Comparison of ENCODE assay signal across 8 cellular contexts in the genomic region with DNA sequence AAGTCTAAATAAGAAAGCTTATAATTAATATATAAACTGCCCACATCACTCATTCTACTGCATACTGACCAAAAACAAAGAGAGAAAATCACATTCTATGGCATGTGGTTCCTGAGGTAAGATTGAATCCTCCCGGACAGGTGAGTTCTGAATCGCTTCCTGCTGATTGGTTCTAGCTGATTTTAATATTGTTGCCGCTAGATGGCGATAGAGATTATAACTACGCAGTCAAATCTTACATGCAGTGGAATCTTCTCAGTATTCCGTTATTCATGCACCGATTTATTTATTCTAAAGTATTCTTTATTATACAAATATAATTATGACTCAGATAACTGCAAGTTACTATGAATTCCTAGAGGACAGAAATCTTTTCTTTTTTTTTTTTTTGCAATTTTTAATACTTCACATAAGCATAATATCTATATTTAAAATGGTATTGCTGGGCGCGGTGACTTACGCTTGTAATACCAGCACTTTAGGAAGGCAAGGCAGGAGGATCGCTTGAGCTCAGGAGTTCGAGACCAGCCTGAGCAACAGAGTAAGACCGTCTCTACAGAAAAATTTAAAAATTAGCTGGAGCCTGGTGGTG. TPM values are rescaled to one million over a fixed set of nuclear protein-coding genes. Genes with fewer than 3 reads are reported as not detected.
DNase-seq lines count a peak whose midpoint lies in the region; ATAC-seq and TF ChIP-seq lines count a peak whose summit lies in the region.

No MANE protein-coding gene starts in this region.

- H3K4me1 ChIP-seq in gastroesophageal sphincter, result no peaks in the 10 kb centered on the region

- no peaks in the 10 kb centered on the region for H3K9me3 ChIP-seq in gastroesophageal sphincter

- peaks cover 3% of the 10 kb centered on the region for H3K4me1 Mint-ChIP-seq in T-helper 2 cell treated with Interferon-gamma antibody and Interleukin-4, amounts not matched to agents 5 μg/mL and 100 μg/mL, for 36 hours (ENCODE audit: low read depth)

- ATAC-seq in GM18870 (IDR thresholded peaks at IDR 0.05; ENCODE audit: unreplicated experiment), result peak; percentile 76
- ATAC-seq in HG03103 (IDR thresholded peaks at IDR 0.05; ENCODE audit: low read depth, unreplicated experiment), result peak; percentile 91
- peak; percentile 25 for ATAC-seq in gastroesophageal sphincter

- H3K27ac ChIP-seq in VCaP (no peak overlapping the region), gastroesophageal sphincter (no peak overlapping the region)

- H3K4me3 ChIP-seq in gastroesophageal sphincter, result no peak overlapping the region

- peaks cover 29% of the 10 kb centered on the region for H3K27me3 Mint-ChIP-seq in T-helper 2 cell treated with Interferon-gamma antibody and Interleukin-4, amounts not matched to agents 5 μg/mL and 100 μg/mL, for 36 hours (ENCODE audit: low read depth)

- H3K4me3 Mint-ChIP-seq in T-helper 2 cell treated with Interferon-gamma antibody and Interleukin-4, amounts not matched to agents 5 μg/mL and 100 μg/mL, for 36 hours, result no peak overlapping the region

- in situ Hi-C loops in Caki2 (cut with HindIII; ENCODE audit: low pct_unique_long_range_greater_than_20kb, low sequenced_read_pairs), result no loop called here

- TF ChIP-seq EP300 in gastroesophageal sphincter (IDR thresholded peaks at IDR 0.05), result no peak

- no peaks in the 10 kb centered on the region for H3K27me3 ChIP-seq in gastroesophageal sphincter

- no peaks in the 10 kb centered on the region for H3K9me3 Mint-ChIP-seq in T-helper 2 cell treated with Interferon-gamma antibody and Interleukin-4, amounts not matched to agents 5 μg/mL and 100 μg/mL, for 36 hours

- DNase-seq in Caki2 (ENCODE audit: low read depth), result peak; percentile 32
- peak; percentile 55 for DNase-seq in NCI-H2081 treated with DMSO at 0.1 percent for 48 hours (lab: John Stamatoyannopoulos, UW)
- peak; percentile 62 for DNase-seq in pons (ENCODE audit: low spot score)
- no peak for DNase-seq in T-helper 2 cell treated with Interferon-gamma antibody and Interleukin-4, amounts not matched to agents 5 μg/mL and 100 μg/mL, for 36 hours (ENCODE audit: low spot score)

- no peak overlapping the region for H3K27ac Mint-ChIP-seq in T-helper 2 cell treated with Interferon-gamma antibody and Interleukin-4, amounts not matched to agents 5 μg/mL and 100 μg/mL, for 36 hours

- no peak for TF ChIP-seq POLR2A in gastroesophageal sphincter (IDR thresholded peaks at IDR 0.05)

- H3K36me3 ChIP-seq in gastroesophageal sphincter, result no peaks in the 10 kb centered on the region

- H3K36me3 Mint-ChIP-seq in T-helper 2 cell treated with Interferon-gamma antibody and Interleukin-4, amounts not matched to agents 5 μg/mL and 100 μg/mL, for 36 hours (ENCODE audit: low read depth), result no peaks in the 10 kb centered on the region

- WGBS in gastroesophageal sphincter (ENCODE audit: low coverage in 1 of 2), 2 donors, result 30 to 33% methylated on average over 11 to 13 of the region's 13 CpGs

- TF ChIP-seq CTCF in VCaP (conservative IDR thresholded peaks at IDR 0.05) (peak; percentile 87), gastroesophageal sphincter (IDR thresholded peaks at IDR 0.05) (peak; percentile 67 to 78 (median 74))

RNA-seq across cellular contexts. Expression of a gene that starts 24.2 kb away (rescaled TPM):
- 2.5 and 6.2 TPM in 2 replicates for total RNA-seq in Caki2 (2014; rRNA removed; shearing (Covaris generic); ENCODE audit: low replicate concordance)
- total RNA-seq in gastroesophageal sphincter, result 10 to 100 TPM; 44.7 to 76.1 (median 61.2) TPM

Comparison
In these comparisons a context has a peak if more than half of its experiments do, and no peak if none do; other contexts are left out.
1. ATAC-seq: peak in every context shown above with its lines; median percentile 91 in HG03103; 76 in GM18870; 25 in gastroesophageal sphincter.